1 cellular context compared by ENCODE assay signal in the genomic region with DNA sequence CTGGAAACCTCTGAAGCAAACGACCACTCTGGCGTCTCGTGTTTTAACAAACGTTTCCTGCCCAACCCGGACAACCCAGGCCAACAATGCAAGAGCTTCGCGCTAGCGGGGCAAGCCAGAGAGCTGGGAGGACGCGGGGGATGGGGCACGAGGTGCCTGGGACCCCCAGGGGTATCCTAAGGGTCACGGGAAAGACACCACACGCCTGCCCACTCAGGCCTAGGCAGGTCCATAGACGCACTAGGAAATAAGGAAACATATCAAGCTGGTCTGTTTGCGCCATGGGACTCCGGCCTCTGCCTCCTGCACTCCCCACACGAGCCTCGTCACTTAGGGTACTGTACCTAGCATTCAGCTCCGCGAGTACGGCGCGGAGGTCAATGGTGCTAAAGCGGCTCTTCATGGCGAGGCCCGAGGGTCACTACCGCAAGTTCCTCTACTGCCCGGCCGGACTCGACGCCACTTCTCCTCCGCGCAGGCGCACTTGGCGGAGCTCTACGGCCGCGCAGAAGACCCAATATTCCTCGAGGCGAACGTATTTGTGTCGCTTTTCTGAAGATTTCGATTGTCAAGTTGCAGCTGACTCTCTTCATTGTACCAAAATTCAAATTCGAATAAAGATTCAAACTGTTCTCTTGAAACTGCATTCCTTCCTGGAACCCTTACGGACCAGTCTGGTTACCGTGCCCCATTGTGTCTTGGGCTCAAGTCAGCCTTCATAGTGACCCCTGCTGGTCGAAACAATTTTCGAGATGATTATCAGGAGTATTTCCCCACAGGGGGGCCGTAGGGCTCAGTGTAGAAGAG.
TF ChIP-seq lines count a peak whose summit lies in the region.

A gene with protein sequence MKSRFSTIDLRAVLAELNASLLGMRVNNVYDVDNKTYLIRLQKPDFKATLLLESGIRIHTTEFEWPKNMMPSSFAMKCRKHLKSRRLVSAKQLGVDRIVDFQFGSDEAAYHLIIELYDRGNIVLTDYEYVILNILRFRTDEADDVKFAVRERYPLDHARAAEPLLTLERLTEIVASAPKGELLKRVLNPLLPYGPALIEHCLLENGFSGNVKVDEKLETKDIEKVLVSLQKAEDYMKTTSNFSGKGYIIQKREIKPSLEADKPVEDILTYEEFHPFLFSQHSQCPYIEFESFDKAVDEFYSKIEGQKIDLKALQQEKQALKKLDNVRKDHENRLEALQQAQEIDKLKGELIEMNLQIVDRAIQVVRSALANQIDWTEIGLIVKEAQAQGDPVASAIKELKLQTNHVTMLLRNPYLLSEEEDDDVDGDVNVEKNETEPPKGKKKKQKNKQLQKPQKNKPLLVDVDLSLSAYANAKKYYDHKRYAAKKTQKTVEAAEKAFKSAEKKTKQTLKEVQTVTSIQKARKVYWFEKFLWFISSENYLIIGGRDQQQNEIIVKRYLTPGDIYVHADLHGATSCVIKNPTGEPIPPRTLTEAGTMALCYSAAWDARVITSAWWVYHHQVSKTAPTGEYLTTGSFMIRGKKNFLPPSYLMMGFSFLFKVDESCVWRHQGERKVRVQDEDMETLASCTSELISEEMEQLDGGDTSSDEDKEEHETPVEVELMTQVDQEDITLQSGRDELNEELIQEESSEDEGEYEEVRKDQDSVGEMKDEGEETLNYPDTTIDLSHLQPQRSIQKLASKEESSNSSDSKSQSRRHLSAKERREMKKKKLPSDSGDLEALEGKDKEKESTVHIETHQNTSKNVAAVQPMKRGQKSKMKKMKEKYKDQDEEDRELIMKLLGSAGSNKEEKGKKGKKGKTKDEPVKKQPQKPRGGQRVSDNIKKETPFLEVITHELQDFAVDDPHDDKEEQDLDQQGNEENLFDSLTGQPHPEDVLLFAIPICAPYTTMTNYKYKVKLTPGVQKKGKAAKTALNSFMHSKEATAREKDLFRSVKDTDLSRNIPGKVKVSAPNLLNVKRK (minus strand): TSS at position 438 of the 807 bp plus-strand sequence. CDS start 35 bp downstream, at position 403.

TF ChIP-seq in HepG2, 621 proteins besides CTCF, POLR2A, EP300 and RAD21 (continued from another document and continues in another):
- TF ChIP-seq, protein P1, sequence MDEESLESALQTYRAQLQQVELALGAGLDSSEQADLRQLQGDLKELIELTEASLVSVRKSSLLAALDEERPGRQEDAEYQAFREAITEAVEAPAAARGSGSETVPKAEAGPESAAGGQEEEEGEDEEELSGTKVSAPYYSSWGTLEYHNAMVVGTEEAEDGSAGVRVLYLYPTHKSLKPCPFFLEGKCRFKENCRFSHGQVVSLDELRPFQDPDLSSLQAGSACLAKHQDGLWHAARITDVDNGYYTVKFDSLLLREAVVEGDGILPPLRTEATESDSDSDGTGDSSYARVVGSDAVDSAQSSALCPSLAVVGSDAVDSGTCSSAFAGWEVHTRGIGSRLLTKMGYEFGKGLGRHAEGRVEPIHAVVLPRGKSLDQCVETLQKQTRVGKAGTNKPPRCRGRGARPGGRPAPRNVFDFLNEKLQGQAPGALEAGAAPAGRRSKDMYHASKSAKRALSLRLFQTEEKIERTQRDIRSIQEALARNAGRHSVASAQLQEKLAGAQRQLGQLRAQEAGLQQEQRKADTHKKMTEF (CRISPR knock-in tag; IDR thresholded peaks at IDR 0.05), result peak; percentile 87; the same call in 1 of the 2 replicates
- TF ChIP-seq ZBTB8A (CRISPR knock-in tag; IDR thresholded peaks at IDR 0.05; ENCODE audit: borderline replicate concordance, low read depth) (no peak), ZNF367 (CRISPR knock-in tag; IDR thresholded peaks at IDR 0.05; ENCODE audit: borderline replicate concordance) (no peak), NFE2L2 (IDR thresholded peaks at IDR 0.05; ENCODE audit: low read length) (no peak), MXI1 (IDR thresholded peaks at IDR 0.05; ENCODE audit: borderline replicate concordance, low read depth, low read length) (no peak), NFE2L1 (CRISPR knock-in tag; IDR thresholded peaks at IDR 0.05; ENCODE audit: borderline replicate concordance) (no peak), ZNF552 (CRISPR knock-in tag; IDR thresholded peaks at IDR 0.05; ENCODE audit: borderline replicate concordance) (peak; percentile 72; the same call in 1 of the 2 replicates), ZNF530 (CRISPR knock-in tag; IDR thresholded peaks at IDR 0.05; ENCODE audit: low read depth) (no peak), ZNF768 (CRISPR knock-in tag; IDR thresholded peaks at IDR 0.05) (peak; percentile 34; the same call in 1 of the 2 replicates), HOXA5 (CRISPR knock-in tag; IDR thresholded peaks at IDR 0.05) (peak; percentile 42; the same call in 1 of the 2 replicates), ZNF256 (CRISPR knock-in tag; conservative IDR thresholded peaks at IDR 0.05) (no peak), ZNF792 (CRISPR knock-in tag; IDR thresholded peaks at IDR 0.05) (peak; percentile 63), ZNF10 (CRISPR knock-in tag; IDR thresholded peaks at IDR 0.05; ENCODE audit: borderline replicate concordance, low read depth) (no peak), ZNF678 (CRISPR knock-in tag; IDR thresholded peaks at IDR 0.05) (no peak), ZNF253 (CRISPR knock-in tag; IDR thresholded peaks at IDR 0.05; ENCODE audit: borderline replicate concordance) (no peak), ZNF879 (CRISPR knock-in tag; IDR thresholded peaks at IDR 0.05) (no peak; the same call in 1 of the 2 replicates), SNRNP70 (IDR thresholded peaks at IDR 0.05; ENCODE audit: low read depth, low read length) (no peak), FOXC1 (CRISPR knock-in tag; IDR thresholded peaks at IDR 0.05; ENCODE audit: borderline replicate concordance) (peak; percentile 72; the same call in 1 of the 2 replicates), KDM5B (CRISPR knock-in tag; IDR thresholded peaks at IDR 0.05; ENCODE audit: borderline replicate concordance) (peak; percentile 95), ZNF570 (CRISPR knock-in tag; IDR thresholded peaks at IDR 0.05; ENCODE audit: borderline replicate concordance) (no peak), CREB1 (IDR thresholded peaks at IDR 0.05) (no peak), CREB1 (CRISPR knock-in tag; IDR thresholded peaks at IDR 0.05) (peak; percentile 56), ZNF235 (CRISPR knock-in tag; IDR thresholded peaks at IDR 0.05; ENCODE audit: borderline replicate concordance) (peak; percentile 64; the same call in 1 of the 2 replicates), REPIN1 (CRISPR knock-in tag; IDR thresholded peaks at IDR 0.05; ENCODE audit: borderline replicate concordance, low read depth) (peak; percentile 67; the same call in 1 of the 2 replicates), ZNF329 (CRISPR knock-in tag; IDR thresholded peaks at IDR 0.05; ENCODE audit: low read depth) (no peak), DPF2 (CRISPR knock-in tag; IDR thresholded peaks at IDR 0.05; ENCODE audit: borderline replicate concordance, low read depth) (no peak), STAT5B (CRISPR knock-in tag; IDR thresholded peaks at IDR 0.05) (0 out of 2 replicates have a peak, but pooled peaks have one; percentile 12), PHB2 (IDR thresholded peaks at IDR 0.05; ENCODE audit: partially characterized antibody) (no peak), ATRX (CRISPR knock-in tag; IDR thresholded peaks at IDR 0.05; ENCODE audit: borderline replicate concordance) (no peak), ZNF383 (CRISPR knock-in tag; IDR thresholded peaks at IDR 0.05; ENCODE audit: borderline replicate concordance) (no peak), SETDB1 (CRISPR knock-in tag; IDR thresholded peaks at IDR 0.05; ENCODE audit: borderline replicate concordance) (no peak)
- TF ChIP-seq, protein P2, sequence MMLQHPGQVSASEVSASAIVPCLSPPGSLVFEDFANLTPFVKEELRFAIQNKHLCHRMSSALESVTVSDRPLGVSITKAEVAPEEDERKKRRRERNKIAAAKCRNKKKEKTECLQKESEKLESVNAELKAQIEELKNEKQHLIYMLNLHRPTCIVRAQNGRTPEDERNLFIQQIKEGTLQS (CRISPR knock-in tag; IDR thresholded peaks at IDR 0.05), result no peak
- TF ChIP-seq, protein P3, sequence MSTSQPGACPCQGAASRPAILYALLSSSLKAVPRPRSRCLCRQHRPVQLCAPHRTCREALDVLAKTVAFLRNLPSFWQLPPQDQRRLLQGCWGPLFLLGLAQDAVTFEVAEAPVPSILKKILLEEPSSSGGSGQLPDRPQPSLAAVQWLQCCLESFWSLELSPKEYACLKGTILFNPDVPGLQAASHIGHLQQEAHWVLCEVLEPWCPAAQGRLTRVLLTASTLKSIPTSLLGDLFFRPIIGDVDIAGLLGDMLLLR (CRISPR knock-in tag; IDR thresholded peaks at IDR 0.05), result peak; percentile 57; the same call in 1 of the 2 replicates
- TF ChIP-seq, protein P4, sequence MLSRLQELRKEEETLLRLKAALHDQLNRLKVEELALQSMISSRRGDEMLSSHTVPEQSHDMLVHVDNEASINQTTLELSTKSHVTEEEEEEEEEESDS (CRISPR knock-in tag; IDR thresholded peaks at IDR 0.05; ENCODE audit: borderline replicate concordance), result no peak
- TF ChIP-seq, protein P5, sequence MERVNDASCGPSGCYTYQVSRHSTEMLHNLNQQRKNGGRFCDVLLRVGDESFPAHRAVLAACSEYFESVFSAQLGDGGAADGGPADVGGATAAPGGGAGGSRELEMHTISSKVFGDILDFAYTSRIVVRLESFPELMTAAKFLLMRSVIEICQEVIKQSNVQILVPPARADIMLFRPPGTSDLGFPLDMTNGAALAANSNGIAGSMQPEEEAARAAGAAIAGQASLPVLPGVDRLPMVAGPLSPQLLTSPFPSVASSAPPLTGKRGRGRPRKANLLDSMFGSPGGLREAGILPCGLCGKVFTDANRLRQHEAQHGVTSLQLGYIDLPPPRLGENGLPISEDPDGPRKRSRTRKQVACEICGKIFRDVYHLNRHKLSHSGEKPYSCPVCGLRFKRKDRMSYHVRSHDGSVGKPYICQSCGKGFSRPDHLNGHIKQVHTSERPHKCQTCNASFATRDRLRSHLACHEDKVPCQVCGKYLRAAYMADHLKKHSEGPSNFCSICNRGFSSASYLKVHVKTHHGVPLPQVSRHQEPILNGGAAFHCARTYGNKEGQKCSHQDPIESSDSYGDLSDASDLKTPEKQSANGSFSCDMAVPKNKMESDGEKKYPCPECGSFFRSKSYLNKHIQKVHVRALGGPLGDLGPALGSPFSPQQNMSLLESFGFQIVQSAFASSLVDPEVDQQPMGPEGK (CRISPR knock-in tag; IDR thresholded peaks at IDR 0.05), result peak; percentile 76
- TF ChIP-seq, protein P6, sequence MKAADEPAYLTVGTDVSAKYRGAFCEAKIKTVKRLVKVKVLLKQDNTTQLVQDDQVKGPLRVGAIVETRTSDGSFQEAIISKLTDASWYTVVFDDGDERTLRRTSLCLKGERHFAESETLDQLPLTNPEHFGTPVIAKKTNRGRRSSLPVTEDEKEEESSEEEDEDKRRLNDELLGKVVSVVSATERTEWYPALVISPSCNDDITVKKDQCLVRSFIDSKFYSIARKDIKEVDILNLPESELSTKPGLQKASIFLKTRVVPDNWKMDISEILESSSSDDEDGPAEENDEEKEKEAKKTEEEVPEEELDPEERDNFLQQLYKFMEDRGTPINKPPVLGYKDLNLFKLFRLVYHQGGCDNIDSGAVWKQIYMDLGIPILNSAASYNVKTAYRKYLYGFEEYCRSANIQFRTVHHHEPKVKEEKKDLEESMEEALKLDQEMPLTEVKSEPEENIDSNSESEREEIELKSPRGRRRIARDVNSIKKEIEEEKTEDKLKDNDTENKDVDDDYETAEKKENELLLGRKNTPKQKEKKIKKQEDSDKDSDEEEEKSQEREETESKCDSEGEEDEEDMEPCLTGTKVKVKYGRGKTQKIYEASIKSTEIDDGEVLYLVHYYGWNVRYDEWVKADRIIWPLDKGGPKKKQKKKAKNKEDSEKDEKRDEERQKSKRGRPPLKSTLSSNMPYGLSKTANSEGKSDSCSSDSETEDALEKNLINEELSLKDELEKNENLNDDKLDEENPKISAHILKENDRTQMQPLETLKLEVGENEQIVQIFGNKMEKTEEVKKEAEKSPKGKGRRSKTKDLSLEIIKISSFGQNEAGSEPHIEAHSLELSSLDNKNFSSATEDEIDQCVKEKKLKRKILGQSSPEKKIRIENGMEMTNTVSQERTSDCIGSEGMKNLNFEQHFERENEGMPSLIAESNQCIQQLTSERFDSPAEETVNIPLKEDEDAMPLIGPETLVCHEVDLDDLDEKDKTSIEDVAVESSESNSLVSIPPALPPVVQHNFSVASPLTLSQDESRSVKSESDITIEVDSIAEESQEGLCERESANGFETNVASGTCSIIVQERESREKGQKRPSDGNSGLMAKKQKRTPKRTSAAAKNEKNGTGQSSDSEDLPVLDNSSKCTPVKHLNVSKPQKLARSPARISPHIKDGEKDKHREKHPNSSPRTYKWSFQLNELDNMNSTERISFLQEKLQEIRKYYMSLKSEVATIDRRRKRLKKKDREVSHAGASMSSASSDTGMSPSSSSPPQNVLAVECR (CRISPR knock-in tag; IDR thresholded peaks at IDR 0.05; ENCODE audit: borderline replicate concordance), result peak; percentile 88
- TF ChIP-seq, protein P7, sequence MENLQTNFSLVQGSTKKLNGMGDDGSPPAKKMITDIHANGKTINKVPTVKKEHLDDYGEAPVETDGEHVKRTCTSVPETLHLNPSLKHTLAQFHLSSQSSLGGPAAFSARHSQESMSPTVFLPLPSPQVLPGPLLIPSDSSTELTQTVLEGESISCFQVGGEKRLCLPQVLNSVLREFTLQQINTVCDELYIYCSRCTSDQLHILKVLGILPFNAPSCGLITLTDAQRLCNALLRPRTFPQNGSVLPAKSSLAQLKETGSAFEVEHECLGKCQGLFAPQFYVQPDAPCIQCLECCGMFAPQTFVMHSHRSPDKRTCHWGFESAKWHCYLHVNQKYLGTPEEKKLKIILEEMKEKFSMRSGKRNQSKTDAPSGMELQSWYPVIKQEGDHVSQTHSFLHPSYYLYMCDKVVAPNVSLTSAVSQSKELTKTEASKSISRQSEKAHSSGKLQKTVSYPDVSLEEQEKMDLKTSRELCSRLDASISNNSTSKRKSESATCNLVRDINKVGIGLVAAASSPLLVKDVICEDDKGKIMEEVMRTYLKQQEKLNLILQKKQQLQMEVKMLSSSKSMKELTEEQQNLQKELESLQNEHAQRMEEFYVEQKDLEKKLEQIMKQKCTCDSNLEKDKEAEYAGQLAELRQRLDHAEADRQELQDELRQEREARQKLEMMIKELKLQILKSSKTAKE (CRISPR knock-in tag; IDR thresholded peaks at IDR 0.05; ENCODE audit: borderline replicate concordance), result no peak
- TF ChIP-seq, protein P8, sequence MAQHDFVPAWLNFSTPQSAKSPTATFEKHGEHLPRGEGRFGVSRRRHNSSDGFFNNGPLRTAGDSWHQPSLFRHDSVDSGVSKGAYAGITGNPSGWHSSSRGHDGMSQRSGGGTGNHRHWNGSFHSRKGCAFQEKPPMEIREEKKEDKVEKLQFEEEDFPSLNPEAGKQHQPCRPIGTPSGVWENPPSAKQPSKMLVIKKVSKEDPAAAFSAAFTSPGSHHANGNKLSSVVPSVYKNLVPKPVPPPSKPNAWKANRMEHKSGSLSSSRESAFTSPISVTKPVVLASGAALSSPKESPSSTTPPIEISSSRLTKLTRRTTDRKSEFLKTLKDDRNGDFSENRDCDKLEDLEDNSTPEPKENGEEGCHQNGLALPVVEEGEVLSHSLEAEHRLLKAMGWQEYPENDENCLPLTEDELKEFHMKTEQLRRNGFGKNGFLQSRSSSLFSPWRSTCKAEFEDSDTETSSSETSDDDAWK (CRISPR knock-in tag; IDR thresholded peaks at IDR 0.05), result no peak
- TF ChIP-seq, protein P9, sequence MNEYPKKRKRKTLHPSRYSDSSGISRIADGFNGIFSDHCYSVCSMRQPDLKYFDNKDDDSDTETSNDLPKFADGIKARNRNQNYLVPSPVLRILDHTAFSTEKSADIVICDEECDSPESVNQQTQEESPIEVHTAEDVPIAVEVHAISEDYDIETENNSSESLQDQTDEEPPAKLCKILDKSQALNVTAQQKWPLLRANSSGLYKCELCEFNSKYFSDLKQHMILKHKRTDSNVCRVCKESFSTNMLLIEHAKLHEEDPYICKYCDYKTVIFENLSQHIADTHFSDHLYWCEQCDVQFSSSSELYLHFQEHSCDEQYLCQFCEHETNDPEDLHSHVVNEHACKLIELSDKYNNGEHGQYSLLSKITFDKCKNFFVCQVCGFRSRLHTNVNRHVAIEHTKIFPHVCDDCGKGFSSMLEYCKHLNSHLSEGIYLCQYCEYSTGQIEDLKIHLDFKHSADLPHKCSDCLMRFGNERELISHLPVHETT (CRISPR knock-in tag; conservative IDR thresholded peaks at IDR 0.05), result peak; percentile 57; the same call in 1 of the 2 replicates
